In genomic region chr10:26438534-26439269, GRCh38 we compare ENCODE assay signal across 8 cellular contexts. TPM values are rescaled to one million over a fixed set of nuclear protein-coding genes. Genes with fewer than 3 reads are reported as not detected.
DNase-seq lines count a peak whose midpoint lies in the region; ATAC-seq and TF ChIP-seq lines count a peak whose summit lies in the region.

No MANE protein-coding gene starts in this region.

- ATAC-seq in GM21381 (IDR thresholded peaks at IDR 0.05; ENCODE audit: unreplicated experiment) (peak; percentile 42), sciatic nerve (peak; percentile 74)

- peaks cover 16% of the 10 kb centered on the region; the same call in 1 of the 2 replicates for H3K9me3 ChIP-seq in BLaER1
- H3K9me3 ChIP-seq in BE2C: no peaks in the 10 kb centered on the region

- H3K4me1 ChIP-seq in BLaER1: peaks cover 61% of the 10 kb centered on the region
- no peaks in the 10 kb centered on the region for H3K4me1 ChIP-seq in KMS-11 (ENCODE audit: low read depth, poor library complexity, severe bottlenecking)
- no peaks in the 10 kb centered on the region for H3K4me1 ChIP-seq in BE2C

- H3K27ac ChIP-seq in BLaER1: peak overlapping the region; percentile 100
- H3K27ac ChIP-seq in KMS-11: no peak overlapping the region

- H3K36me3 ChIP-seq in BLaER1: peaks cover 28% of the 10 kb centered on the region
- no peaks in the 10 kb centered on the region for H3K36me3 ChIP-seq in KMS-11 (ENCODE audit: insufficient read depth)
- no peaks in the 10 kb centered on the region for H3K36me3 ChIP-seq in BE2C

- peak overlapping the region; percentile 23; the same call in 1 of the 2 replicates for H2AFZ ChIP-seq in KMS-11 (ENCODE audit: low read depth)

- H3K79me2 ChIP-seq in KMS-11 (ENCODE audit: insufficient read depth, low read depth): no peaks in the 10 kb centered on the region

- intact Hi-C loops in sciatic nerve (cut with DNase I): no loop called here

- peak overlapping the region; percentile 89 for H3K4me3 ChIP-seq in BLaER1
- no peak overlapping the region for H3K4me3 ChIP-seq in KMS-11 (IDR thresholded peaks at IDR 0.05; ENCODE audit: insufficient read depth, low read depth, low read length)
- no peak overlapping the region for H3K4me3 ChIP-seq in BE2C (ENCODE audit: low read depth, low read length)

- H3K27me3 ChIP-seq in BLaER1 (no peaks in the 10 kb centered on the region), KMS-11 (ENCODE audit: insufficient read depth, low read depth) (no peaks in the 10 kb centered on the region), BE2C (peaks cover 14% of the 10 kb centered on the region; the same call in 1 of the 2 replicates)

- H4K20me1 ChIP-seq in BLaER1 (peaks cover 2% of the 10 kb centered on the region; the same call in 1 of the 2 replicates), KMS-11 (ENCODE audit: insufficient read depth) (no peaks in the 10 kb centered on the region)

- peak overlapping the region; percentile 99 for H3K4me2 ChIP-seq in BLaER1
- no peak overlapping the region for H3K4me2 ChIP-seq in KMS-11

- peak; percentile 67 for DNase-seq in activated T-cell treated with anti-CD3 and anti-CD28 coated beads for 4 hours
- peak; percentile 47 for DNase-seq in glomerular visceral epithelial cell (ENCODE audit: extremely low spot score)
- peak; percentile 57 for DNase-seq in sciatic nerve (ENCODE audit: low spot score)
- no peak for DNase-seq in BE2C
- no peak for DNase-seq in SKM-1 (lab: John Stamatoyannopoulos, UW; ENCODE audit: unreplicated experiment)

- TF ChIP-seq CTCF in KMS-11 (conservative IDR thresholded peaks at IDR 0.05; ENCODE audit: low read depth, low read length): no peak
- no peak for TF ChIP-seq CTCF in BE2C (IDR thresholded peaks at IDR 0.05; ENCODE audit: low read depth, low read length)

- H3K9ac ChIP-seq in BLaER1 (peak overlapping the region; percentile 100), KMS-11 (no peak overlapping the region; the same call in 1 of the 2 replicates)

RNA-seq across cellular contexts. Expression of gene APBB1IP, which starts 0.6 kb away (rescaled TPM):
- total RNA-seq in sciatic nerve: 17.0 TPM
- not detected for polyA plus RNA-seq in BE2C (2012; ENCODE audit: insufficient read depth, insufficient read length, low read depth)

Comparison
In these comparisons a context has a peak if more than half of its experiments do, and no peak if none do; other contexts are left out.
1. DNase-seq: peak in activated T-cell treated with anti-CD3 and anti-CD28 coated beads for 4 hours (single experiment), glomerular visceral epithelial cell (single experiment) and sciatic nerve (single experiment); none in BE2C (single experiment) and SKM-1 (single experiment).